ENCODE assay signal across 1 cellular context in genomic region chr9:85639675-85640186, GRCh38.
TF ChIP-seq lines count a peak whose summit lies in the region.

No MANE protein-coding gene starts in this region.

TF ChIP-seq in HepG2, 621 proteins besides CTCF, POLR2A, EP300 and RAD21 (continued from another document):
- TF ChIP-seq ZNF660 (CRISPR knock-in tag; IDR thresholded peaks at IDR 0.05; ENCODE audit: borderline replicate concordance, low read depth), result no peak
- no peak for TF ChIP-seq SSRP1 (CRISPR knock-in tag; IDR thresholded peaks at IDR 0.05)
- no peak for TF ChIP-seq ATF4 (CRISPR knock-in tag; IDR thresholded peaks at IDR 0.05)
- TF ChIP-seq BRD4 (CRISPR knock-in tag; IDR thresholded peaks at IDR 0.05), result no peak
- no peak for TF ChIP-seq RFXANK (CRISPR knock-in tag; IDR thresholded peaks at IDR 0.05)
- TF ChIP-seq ZBTB14 (CRISPR knock-in tag; IDR thresholded peaks at IDR 0.05), result no peak
- TF ChIP-seq ZZZ3 (CRISPR knock-in tag; IDR thresholded peaks at IDR 0.05; ENCODE audit: borderline replicate concordance), result no peak
- TF ChIP-seq BORCS8-MEF2B (CRISPR knock-in tag; IDR thresholded peaks at IDR 0.05), result no peak
